ENCODE assay signal across 18 cellular contexts in genomic region chr12:31106101-31106803, GRCh38. TPM values are rescaled to one million over a fixed set of nuclear protein-coding genes. Genes with fewer than 3 reads are reported as not detected.
A peak's percentile ranks its signal among the peaks of the same experiment; 100 is the strongest.
DNase-seq lines count a peak whose midpoint lies in the region; ATAC-seq and TF ChIP-seq lines count a peak whose summit lies in the region.
"Had no signal": no experiment of that assay in that cellular context is flagged by ENCODE, and none has a peak within 500 bp of the region (broad histone marks: within the 10 kb centered on the region; RNA-seq: fewer than 3 reads in every experiment).

No MANE protein-coding gene starts in this region.

- ATAC-seq in natural killer cell treated with Interleukin-12 subunit alpha and Interleukin-12 subunit beta and Interleukin-15 and Interleukin-18, amount 100 ng/mL, for 72 hours = peak; percentile 25 to 32
- no peak for ATAC-seq in natural killer cell
- ATAC-seq in GM19452 (IDR thresholded peaks at IDR 0.05; ENCODE audit: unreplicated experiment) = no peak
- ATAC-seq in HG03342 (IDR thresholded peaks at IDR 0.05; ENCODE audit: unreplicated experiment) = no peak
- ATAC-seq: pancreas had no signal

- no peak overlapping the region for H3K4me3 Mint-ChIP-seq in natural killer cell treated with Interleukin-12 subunit alpha and Interleukin-12 subunit beta and Interleukin-15 and Interleukin-18, amount 100 ng/mL, for 72 hours
- H3K4me3 Mint-ChIP-seq in natural killer cell = no peak overlapping the region
- H3K4me3 Mint-ChIP-seq: activated T-helper 1 cell treated with anti-CD3 and anti-CD28 coated beads, Interleukin-12 subunit alpha, Interleukin-12 subunit beta, Interleukin-2, Interleukin-4 antibody, amounts not matched to agents 30 ng/mL and 10 ng/mL and 1 ng/mL, durations not matched to agents 14 hours and 24 hours and 36 hours had no signal

- H3K36me3 Mint-ChIP-seq in natural killer cell treated with Interleukin-12 subunit alpha and Interleukin-12 subunit beta and Interleukin-15 and Interleukin-18, amount 100 ng/mL, for 72 hours = no peaks in the 10 kb centered on the region
- H3K36me3 Mint-ChIP-seq in natural killer cell = no peaks in the 10 kb centered on the region
- H3K36me3 Mint-ChIP-seq: IgD-negative memory B cell had no signal

- no peaks in the 10 kb centered on the region for H3K27me3 Mint-ChIP-seq in natural killer cell treated with Interleukin-12 subunit alpha and Interleukin-12 subunit beta and Interleukin-15 and Interleukin-18, amount 100 ng/mL, for 72 hours
- H3K27me3 Mint-ChIP-seq in natural killer cell (ENCODE audit: low read depth in 2 of 2) = no peaks in the 10 kb centered on the region

- no peaks in the 10 kb centered on the region for H3K4me1 Mint-ChIP-seq in natural killer cell treated with Interleukin-12 subunit alpha and Interleukin-12 subunit beta and Interleukin-15 and Interleukin-18, amount 100 ng/mL, for 72 hours (ENCODE audit: low read depth in 2 of 2)
- no peaks in the 10 kb centered on the region for H3K4me1 Mint-ChIP-seq in natural killer cell
- H3K4me1 Mint-ChIP-seq: IgD-negative memory B cell had no signal

- H3K4me3 ChIP-seq in WERI-Rb-1 (ENCODE audit: low read depth, low read length) = no peak overlapping the region
- H3K4me3 ChIP-seq: HAP-1, pancreas had no signal

- intact Hi-C loops in natural killer cell (cut with micrococcal nuclease) = no loop called here

- no peak overlapping the region for H3K27ac ChIP-seq in WERI-Rb-1
- H3K27ac ChIP-seq: HL-60, pancreas had no signal

- TF ChIP-seq CTCF in natural killer cell (IDR thresholded peaks at IDR 0.05) (no peak), WERI-Rb-1 (IDR thresholded peaks at IDR 0.05; ENCODE audit: low read depth, low read length) (no peak)

- peaks cover 3% of the 10 kb centered on the region for H3K36me3 ChIP-seq in WERI-Rb-1
- H3K36me3 ChIP-seq: HAP-1 had no signal

- DNase-seq in natural killer cell treated with Interleukin-12 subunit alpha and Interleukin-12 subunit beta and Interleukin-15 and Interleukin-18, amount 100 ng/mL, for 72 hours (ENCODE audit: low spot score) = no peak
- DNase-seq in natural killer cell (no peak), NCI-H2171 (lab: John Stamatoyannopoulos, UW) (peak; percentile 80), WERI-Rb-1 (peak; percentile 50), RKO (ENCODE audit: low spot score) (no peak), putamen (ENCODE audit: low spot score) (no peak)
- DNase-seq: activated CD4-positive, alpha-beta T cell treated with anti-CD3 and anti-CD28 coated beads, Interleukin-2, amount 50 U/mL, for 48 hours; COR-L47; head of caudate nucleus; NCI-H526; stimulated activated CD4-positive, alpha-beta T cell treated with anti-CD3 and anti-CD28 coated beads, Interleukin-2, amount 100 ng/mL, for 48 hours had no signal

- no peaks in the 10 kb centered on the region for H3K9me3 Mint-ChIP-seq in natural killer cell treated with Interleukin-12 subunit alpha and Interleukin-12 subunit beta and Interleukin-15 and Interleukin-18, amount 100 ng/mL, for 72 hours
- no peaks in the 10 kb centered on the region for H3K9me3 Mint-ChIP-seq in natural killer cell
- H3K9me3 Mint-ChIP-seq: activated T-helper 1 cell treated with anti-CD3 and anti-CD28 coated beads, Interleukin-12 subunit alpha, Interleukin-12 subunit beta, Interleukin-2, Interleukin-4 antibody, amounts not matched to agents 30 ng/mL and 10 ng/mL and 1 ng/mL, durations not matched to agents 14 hours and 24 hours and 36 hours; IgD-negative memory B cell had no signal

- no peaks in the 10 kb centered on the region for H3K27me3 ChIP-seq in WERI-Rb-1 (ENCODE audit: insufficient read depth, low read depth, severe bottlenecking)
- H3K27me3 ChIP-seq: pancreas had no signal

- H3K9me3 ChIP-seq in WERI-Rb-1 (ENCODE audit: severe bottlenecking) = no peaks in the 10 kb centered on the region
- H3K9me3 ChIP-seq: HAP-1, pancreas had no signal

- no peak overlapping the region for H3K27ac Mint-ChIP-seq in natural killer cell treated with Interleukin-12 subunit alpha and Interleukin-12 subunit beta and Interleukin-15 and Interleukin-18, amount 100 ng/mL, for 72 hours
- no peak overlapping the region for H3K27ac Mint-ChIP-seq in natural killer cell
- H3K27ac Mint-ChIP-seq: activated T-helper 1 cell treated with anti-CD3 and anti-CD28 coated beads, Interleukin-12 subunit alpha, Interleukin-12 subunit beta, Interleukin-2, Interleukin-4 antibody, amounts not matched to agents 30 ng/mL and 10 ng/mL and 1 ng/mL, durations not matched to agents 14 hours and 24 hours and 36 hours had no signal

RNA-seq across cellular contexts. Expression of gene DDX11, which starts 32.6 kb away (rescaled TPM):
- total RNA-seq in natural killer cell treated with Interleukin-12 subunit alpha and Interleukin-12 subunit beta and Interleukin-15 and Interleukin-18, amount 100 ng/mL, for 72 hours = 100 to 1,000 TPM; 102 to 257 TPM
- 10 to 100 TPM; 25.6 to 78.5 (median 59.3) TPM for total RNA-seq in natural killer cell

Comparison
In these comparisons a context has a peak if more than half of its experiments do, and no peak if none do; other contexts are left out.
1. ATAC-seq: peak in natural killer cell treated with Interleukin-12 subunit alpha and Interleukin-12 subunit beta and Interleukin-15 and Interleukin-18, amount 100 ng/mL, for 72 hours (2 of 2); none in natural killer cell (0 of 3), GM19452 (single experiment) and HG03342 (single experiment).
2. DNase-seq: peak in NCI-H2171 (single experiment) and WERI-Rb-1 (single experiment); none in natural killer cell treated with Interleukin-12 subunit alpha and Interleukin-12 subunit beta and Interleukin-15 and Interleukin-18, amount 100 ng/mL, for 72 hours (single experiment), natural killer cell (single experiment), RKO (single experiment) and putamen (single experiment).